In genomic region chr5:168346417-168346816, GRCh38 we compare ENCODE assay signal across 17 cellular contexts. TPM values are rescaled to one million over a fixed set of nuclear protein-coding genes. Genes with fewer than 3 reads are reported as not detected.
DNase-seq lines count a peak whose midpoint lies in the region; ATAC-seq, FAIRE-seq and TF ChIP-seq lines count a peak whose summit lies in the region.
"Had no signal": no experiment of that assay in that cellular context is flagged by ENCODE, and none has a peak within 500 bp of the region (broad histone marks: within the 10 kb centered on the region; RNA-seq: fewer than 3 reads in every experiment).

No MANE protein-coding gene starts in this region.

- H3K4me3 ChIP-seq in mucosa of rectum (ENCODE audit: low read length in 2 of 2) = peak overlapping the region; percentile 2 to 17
- H3K4me3 ChIP-seq: ovary, smooth muscle cell had no signal

- BruUV-seq in Calu3 (replicated peaks; lab: Mats Ljungman, UMichigan) = no TSS peak

- no peaks in the 10 kb centered on the region for H3K27me3 ChIP-seq in mucosa of rectum (ENCODE audit: control insufficient read depth in 2 of 2, insufficient read depth in 2 of 2, low read length in 2 of 2)
- H3K27me3 ChIP-seq: ovary had no signal

- no peak for TF ChIP-seq CTCF in Calu3 (IDR thresholded peaks at IDR 0.05; ENCODE audit: unreplicated experiment)
- TF ChIP-seq CTCF in D721Med (IDR thresholded peaks at IDR 0.05; ENCODE audit: insufficient read depth, missing control alignments) = no peak

- peak overlapping the region; percentile 85 for H3K27ac Mint-ChIP-seq in Calu3 (ENCODE audit: unreplicated experiment)
- H3K27ac Mint-ChIP-seq: activated T-cell treated with anti-CD3 and anti-CD28 coated beads, Interleukin-2, amount 50 U/mL, for 24 hours; T-helper 1 cell treated with Interleukin-12 subunit alpha and Interleukin-12 subunit beta and Interleukin-4 antibody, amounts not matched to agents 30 μg/mL and 1 μg/mL, for 36 hours had no signal

- no peak for FAIRE-seq in D721Med (lab: Jason Lieb, UNC)

- peak overlapping the region; percentile 56 to 71 for H3K27ac ChIP-seq in mucosa of rectum (ENCODE audit: low read depth in 2 of 2, low read length in 2 of 2)
- H3K27ac ChIP-seq: KMS-11, ovary had no signal

- H3K9me3 ChIP-seq in mucosa of rectum (ENCODE audit: control insufficient read depth in 2 of 2, low read length in 2 of 2) = no peaks in the 10 kb centered on the region
- H3K9me3 ChIP-seq: ovary had no signal

- intact Hi-C loops in Calu3 (cut with micrococcal nuclease; ENCODE audit: unreplicated experiment) = loop anchor here (1.0 to 2.0 kb wide), 4 partner anchors 22 to 56 kb away; partner anchors contain the start of gene WWC1

- peak overlapping the region; percentile 53 for H3K4me3 Mint-ChIP-seq in Calu3 (ENCODE audit: low read depth, unreplicated experiment)
- H3K4me3 Mint-ChIP-seq: activated T-cell treated with anti-CD3 and anti-CD28 coated beads, Interleukin-2, amount 50 U/mL, for 24 hours; T-helper 1 cell treated with Interleukin-12 subunit alpha and Interleukin-12 subunit beta and Interleukin-4 antibody, amounts not matched to agents 30 μg/mL and 1 μg/mL, for 36 hours had no signal

- peaks cover 91% of the 10 kb centered on the region for H3K4me1 Mint-ChIP-seq in Calu3 (ENCODE audit: low read depth, unreplicated experiment)

- H3K4me1 ChIP-seq in mucosa of rectum (ENCODE audit: control insufficient read depth in 2 of 2, insufficient read depth in 2 of 2, low read length in 2 of 2) = peaks cover 26 to 45% of the 10 kb centered on the region in 2 donors

- H3K36me3 Mint-ChIP-seq in Calu3 (ENCODE audit: insufficient read depth, unreplicated experiment) = peaks cover 62% of the 10 kb centered on the region

- H3K36me3 ChIP-seq in mucosa of rectum (ENCODE audit: control insufficient read depth in 2 of 2, insufficient read depth in 2 of 2, low read length in 2 of 2) = no peaks in the 10 kb centered on the region
- H3K36me3 ChIP-seq: ovary had no signal

- H3K9me3 Mint-ChIP-seq in Calu3 (ENCODE audit: low read depth, unreplicated experiment) = no peaks in the 10 kb centered on the region
- H3K9me3 Mint-ChIP-seq: activated T-cell treated with anti-CD3 and anti-CD28 coated beads, Interleukin-2, amount 50 U/mL, for 24 hours; T-helper 1 cell treated with Interleukin-12 subunit alpha and Interleukin-12 subunit beta and Interleukin-4 antibody, amounts not matched to agents 30 μg/mL and 1 μg/mL, for 36 hours had no signal

- no peak for ATAC-seq in GM21723 (IDR thresholded peaks at IDR 0.05; ENCODE audit: unreplicated experiment)
- ATAC-seq in HG03108 (IDR thresholded peaks at IDR 0.05; ENCODE audit: unreplicated experiment) = no peak

- no peak overlapping the region for H3K9ac ChIP-seq in mucosa of rectum (ENCODE audit: low read depth in 1 of 2, low read length in 2 of 2)
- H3K9ac ChIP-seq: KMS-11 had no signal

- CTCF ChIA-PET in Calu3 (lab: Charles Lee) = interaction anchor here (0.5 to 6.3 kb wide), 6 partner anchors 14 to 55 kb away, joined by 3 to 38 read pairs (median 4); no protein-coding TSS in a partner anchor

- H3K27me3 Mint-ChIP-seq in Calu3 (ENCODE audit: unreplicated experiment) = no peaks in the 10 kb centered on the region
- H3K27me3 Mint-ChIP-seq: activated T-cell treated with anti-CD3 and anti-CD28 coated beads, Interleukin-2, amount 50 U/mL, for 24 hours had no signal

- DNase-seq in Calu3 = peak; percentile 84
- DNase-seq in NCI-H526 (lab: John Stamatoyannopoulos, UW) = peak; percentile 53 to 76
- DNase-seq in glomerular visceral epithelial cell (ENCODE audit: extremely low spot score) = peak; percentile 79
- DNase-seq in D721Med (ENCODE audit: insufficient read length, low spot score) = no peak
- no peak for DNase-seq in stimulated activated CD4-positive, alpha-beta T cell treated with anti-CD3 and anti-CD28 coated beads, Interleukin-4, amount 100 ng/mL, for 24 hours
- DNase-seq: activated CD4-positive, alpha-beta T cell treated with anti-CD3 and anti-CD28 coated beads for 4 hours; activated T-cell treated with anti-CD3 and anti-CD28 coated beads, Interleukin-2, amount 50 U/mL, for 24 hours; DMS153; NCI-H1694 treated with DMSO at 0.1 percent for 48 hours; NCI-H524 treated with DMSO at 0.1 percent for 48 hours; ovary had no signal

RNA-seq across cellular contexts. Expression of gene WWC1, which starts 55.0 kb away (rescaled TPM):
- total RNA-seq in Calu3 (2022) = 190 TPM in 2 replicates

Comparison
In these comparisons a context has a peak if more than half of its experiments do, and no peak if none do; other contexts are left out.
1. DNase-seq: peak in Calu3 (single experiment), NCI-H526 (2 of 2) and glomerular visceral epithelial cell (single experiment); none in D721Med (single experiment) and stimulated activated CD4-positive, alpha-beta T cell treated with anti-CD3 and anti-CD28 coated beads, Interleukin-4, amount 100 ng/mL, for 24 hours (single experiment).